ENCODE assay signal across 10 cellular contexts in the genomic region with DNA sequence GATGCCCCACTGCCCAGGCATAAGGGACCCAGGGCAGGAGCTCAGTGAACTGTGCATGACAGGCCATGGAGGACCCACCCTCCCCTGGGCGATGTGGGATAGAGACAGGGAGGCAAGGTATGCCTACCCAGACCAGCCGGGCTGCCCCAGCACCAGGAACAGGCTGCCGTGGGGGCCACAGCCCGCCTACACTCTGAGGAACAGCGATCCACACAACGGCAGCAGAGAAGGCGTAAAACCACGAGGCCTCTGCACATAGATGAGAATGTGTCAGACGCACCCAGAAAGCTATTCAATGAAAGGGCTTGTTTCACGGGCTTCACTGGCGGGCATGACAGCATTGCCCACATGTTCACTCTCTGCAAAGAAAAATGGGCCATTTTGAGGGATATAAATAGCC. TPM values are rescaled to one million over a fixed set of nuclear protein-coding genes. Genes with fewer than 3 reads are reported as not detected.
DNase-seq lines count a peak whose midpoint lies in the region; ATAC-seq, FAIRE-seq and TF ChIP-seq lines count a peak whose summit lies in the region.
"Had no signal": no experiment of that assay in that cellular context is flagged by ENCODE, and none has a peak within 500 bp of the region (broad histone marks: within the 10 kb centered on the region; RNA-seq: fewer than 3 reads in every experiment).

No MANE protein-coding gene starts in this region.

- TF ChIP-seq POLR2A in GM12892 (IDR thresholded peaks at IDR 0.05; ENCODE audit: low read depth, low read length): no peak

- peaks cover 37 to 71% of the 10 kb centered on the region in 2 donors for H3K36me3 Mint-ChIP-seq in CD4-positive, alpha-beta memory T cell
- H3K36me3 Mint-ChIP-seq in activated naive CD4-positive, alpha-beta T cell treated with anti-CD3 and anti-CD28 coated beads, Interleukin-2, amount 50 U/mL, for 72 hours: peaks cover 17 to 40% of the 10 kb centered on the region in 2 donors
- H3K36me3 Mint-ChIP-seq in nephron progenitor cell (ENCODE audit: low read depth) (peaks cover 24% of the 10 kb centered on the region), neural progenitor cell (peaks cover 8% of the 10 kb centered on the region)

- no peak for TF ChIP-seq CTCF in nephron progenitor cell (IDR thresholded peaks at IDR 0.05)
- no peak for TF ChIP-seq CTCF in neural progenitor cell (IDR thresholded peaks at IDR 0.05)

- DNase-seq in CD4-positive, alpha-beta memory T cell: peak in 1 of 5 donors; percentile 65
- no peak for DNase-seq in activated naive CD4-positive, alpha-beta T cell treated with anti-CD3 and anti-CD28 coated beads, Interleukin-2, amount 50 U/mL, for 72 hours (ENCODE audit: low spot score in 2 of 2)
- no peak for DNase-seq in nephron progenitor cell
- no peak for DNase-seq in NCI-H146 treated with DMSO at 0.1 percent for 48 hours (lab: John Stamatoyannopoulos, UW; ENCODE audit: unreplicated experiment)
- DNase-seq in neural progenitor cell (ENCODE audit: low spot score): no peak
- no peak for DNase-seq in GM12892 (ENCODE audit: insufficient read length)
- DNase-seq: DMS153, NCI-H1105 had no signal

- peak overlapping the region in 7 of 8 donors; percentile 35 to 90 (median 70) for H3K4me3 Mint-ChIP-seq in CD4-positive, alpha-beta memory T cell
- H3K4me3 Mint-ChIP-seq in nephron progenitor cell (no peak overlapping the region), neural progenitor cell (no peak overlapping the region)

- peak overlapping the region in 1 of 2 donors; percentile 13 for H3K4me3 ChIP-seq in CD4-positive, alpha-beta memory T cell (ENCODE audit: low read length in 2 of 2)
- no peak overlapping the region for H3K4me3 ChIP-seq in neural progenitor cell

- peaks cover 18% of the 10 kb centered on the region for H4K20me1 ChIP-seq in neural progenitor cell (ENCODE audit: low read depth)

- peaks cover 21% of the 10 kb centered on the region for H3K36me3 ChIP-seq in CD4-positive, alpha-beta memory T cell (ENCODE audit: insufficient read depth, low read length)
- H3K36me3 ChIP-seq in neural progenitor cell: no peaks in the 10 kb centered on the region

- intact Hi-C loops in CD4-positive, alpha-beta memory T cell (cut with micrococcal nuclease): no loop called here

- peak overlapping the region; percentile 49 for H3K27ac ChIP-seq in CD4-positive, alpha-beta memory T cell (ENCODE audit: low read depth, low read length)
- no peak overlapping the region for H3K27ac ChIP-seq in neural progenitor cell

- H3K9ac ChIP-seq in neural progenitor cell: no peak overlapping the region

- no peak overlapping the region for H2AFZ ChIP-seq in neural progenitor cell (replicated peaks)

- H3K9me3 Mint-ChIP-seq in CD4-positive, alpha-beta memory T cell: peaks cover 0 to 2% (median 0%) of the 10 kb centered on the region in 8 donors
- no peaks in the 10 kb centered on the region for H3K9me3 Mint-ChIP-seq in activated naive CD4-positive, alpha-beta T cell treated with anti-CD3 and anti-CD28 coated beads, Interleukin-2, amount 50 U/mL, for 72 hours
- H3K9me3 Mint-ChIP-seq in nephron progenitor cell (no peaks in the 10 kb centered on the region), neural progenitor cell (no peaks in the 10 kb centered on the region)

- peak overlapping the region; percentile 86 to 97 (median 92) for H3K27ac Mint-ChIP-seq in CD4-positive, alpha-beta memory T cell
- peak overlapping the region; percentile 87 to 95 for H3K27ac Mint-ChIP-seq in activated naive CD4-positive, alpha-beta T cell treated with anti-CD3 and anti-CD28 coated beads, Interleukin-2, amount 50 U/mL, for 72 hours
- peak overlapping the region; percentile 51 for H3K27ac Mint-ChIP-seq in nephron progenitor cell
- H3K27ac Mint-ChIP-seq in neural progenitor cell: no peak overlapping the region

- ATAC-seq in HG03342 (IDR thresholded peaks at IDR 0.05; ENCODE audit: unreplicated experiment) (peak; percentile 48), GM21390 (IDR thresholded peaks at IDR 0.05; ENCODE audit: unreplicated experiment) (no peak)
- ATAC-seq in activated naive CD4-positive, alpha-beta T cell treated with anti-CD3 and anti-CD28 coated beads, Interleukin-2, amount 50 U/mL, for 72 hours: peak; percentile 56 to 75

- H3K9me3 ChIP-seq in CD4-positive, alpha-beta memory T cell (ENCODE audit: control insufficient read depth in 1 of 2, low read length in 2 of 2): no peaks in the 10 kb centered on the region
- H3K9me3 ChIP-seq in neural progenitor cell (ENCODE audit: low read depth): no peaks in the 10 kb centered on the region

- POLR2A ChIA-PET in CD4-positive, alpha-beta memory T cell (lab: Charles Lee; ENCODE audit: partially characterized antibody): interaction anchor here (0.9 to 26.8 kb wide), 12 partner anchors 8 to 101 kb away, joined by 3 to 609 read pairs (median 5); no protein-coding TSS in a partner anchor

- CTCF ChIA-PET in CD4-positive, alpha-beta memory T cell (lab: Charles Lee; ENCODE audit: partially characterized antibody): interaction anchor here (4.1 kb wide), 1 partner anchor 101 kb away, joined by 29 read pairs; no protein-coding TSS in a partner anchor

- H3K79me2 ChIP-seq in neural progenitor cell (ENCODE audit: low read depth): peaks cover 8% of the 10 kb centered on the region

- no peak overlapping the region for H3K4me2 ChIP-seq in neural progenitor cell

- H3K27me3 ChIP-seq in CD4-positive, alpha-beta memory T cell (ENCODE audit: insufficient read depth, low read length): no peaks in the 10 kb centered on the region
- H3K27me3 ChIP-seq in neural progenitor cell: no peaks in the 10 kb centered on the region

- H3K4me1 ChIP-seq in CD4-positive, alpha-beta memory T cell (ENCODE audit: insufficient read depth, low read length): peaks cover 97% of the 10 kb centered on the region
- H3K4me1 ChIP-seq in neural progenitor cell: peaks cover 4% of the 10 kb centered on the region

- H3K4me1 Mint-ChIP-seq in CD4-positive, alpha-beta memory T cell: peaks cover 78 to 96% (median 88%) of the 10 kb centered on the region in 4 donors
- H3K4me1 Mint-ChIP-seq in nephron progenitor cell: peaks cover 50% of the 10 kb centered on the region
- peaks cover 10% of the 10 kb centered on the region for H3K4me1 Mint-ChIP-seq in neural progenitor cell

- no peaks in the 10 kb centered on the region for H3F3A ChIP-seq in neural progenitor cell (ENCODE audit: low read depth)

- H3K27me3 Mint-ChIP-seq in CD4-positive, alpha-beta memory T cell: no peaks in the 10 kb centered on the region
- H3K27me3 Mint-ChIP-seq in nephron progenitor cell (ENCODE audit: low read depth, poor library complexity) (no peaks in the 10 kb centered on the region), neural progenitor cell (ENCODE audit: insufficient read depth, low read depth) (peaks cover 2% of the 10 kb centered on the region)

- no peak for FAIRE-seq in GM12892 (lab: Jason Lieb, UNC)

RNA-seq across cellular contexts. Expression of gene SEMA4D, which starts 49.5 kb away (rescaled TPM):
- total RNA-seq in CD4-positive, alpha-beta memory T cell: 100 to 1,000 TPM; 393 to 410 TPM
- 100 to 1,000 TPM in 1 of 2 donors, 10 to 100 TPM in 1; 49.5 to 166 TPM for polyA plus RNA-seq in CD4-positive, alpha-beta memory T cell
- total RNA-seq in activated naive CD4-positive, alpha-beta T cell treated with anti-CD3 and anti-CD28 coated beads, Interleukin-2, amount 50 U/mL, for 72 hours: 100 to 1,000 TPM; 211 to 278 TPM
- total RNA-seq in neural progenitor cell (ENCODE audit: low replicate concordance): 19.1 and 24.9 TPM in 2 replicates
- polyA plus RNA-seq in GM12892 (2012; ENCODE audit: missing spikeins): 54.7 TPM

Comparison
In these comparisons a context has a peak if more than half of its experiments do, and no peak if none do; other contexts are left out.
1. H3K4me3 Mint-ChIP-seq: peak in CD4-positive, alpha-beta memory T cell (7 of 8); none in nephron progenitor cell (single experiment) and neural progenitor cell (single experiment).